14 cellular contexts compared by ENCODE assay signal in genomic region chr11:72836111-72836510, GRCh38. TPM values are rescaled to one million over a fixed set of nuclear protein-coding genes. Genes with fewer than 3 reads are reported as not detected.
DNase-seq lines count a peak whose midpoint lies in the region; ATAC-seq and TF ChIP-seq lines count a peak whose summit lies in the region.
"Had no signal": no experiment of that assay in that cellular context is flagged by ENCODE, and none has a peak within 500 bp of the region (broad histone marks: within the 10 kb centered on the region; RNA-seq: fewer than 3 reads in every experiment).

No MANE protein-coding gene starts in this region.

- H3K4me3 Mint-ChIP-seq in CD4-positive, alpha-beta T cell: no peak overlapping the region
- H3K4me3 Mint-ChIP-seq in activated CD8-positive, alpha-beta T cell treated with anti-CD3 and anti-CD28 coated beads, Interleukin-2, amount 10 ng/mL, durations not matched to agents 7 days and 5 days: no peak overlapping the region
- H3K4me3 Mint-ChIP-seq: CD4-positive, CD25-positive, alpha-beta regulatory T cell; T-cell had no signal

- no peaks in the 10 kb centered on the region for H3K27me3 Mint-ChIP-seq in CD4-positive, alpha-beta T cell
- no peaks in the 10 kb centered on the region for H3K27me3 Mint-ChIP-seq in activated CD8-positive, alpha-beta T cell treated with anti-CD3 and anti-CD28 coated beads, Interleukin-2, amount 10 ng/mL, durations not matched to agents 7 days and 5 days (ENCODE audit: low read depth)
- H3K27me3 Mint-ChIP-seq: CD4-positive, CD25-positive, alpha-beta regulatory T cell; T-cell had no signal

- peak overlapping the region; percentile 70 for H3K27ac Mint-ChIP-seq in CD4-positive, alpha-beta T cell
- H3K27ac Mint-ChIP-seq in activated CD8-positive, alpha-beta T cell treated with anti-CD3 and anti-CD28 coated beads, Interleukin-2, amount 10 ng/mL, durations not matched to agents 7 days and 5 days: peak overlapping the region; percentile 23

- no peaks in the 10 kb centered on the region for H3K27me3 ChIP-seq in CD4-positive, alpha-beta T cell (ENCODE audit: control insufficient read depth, insufficient read depth, low read length)
- H3K27me3 ChIP-seq: brain microvascular endothelial cell had no signal

- ATAC-seq in CD4-positive, alpha-beta T cell (ENCODE audit: poor library complexity): no peak
- no peak for ATAC-seq in activated CD8-positive, alpha-beta T cell treated with anti-CD3 and anti-CD28 coated beads, Interleukin-2, amount 10 ng/mL, durations not matched to agents 7 days and 5 days
- ATAC-seq in left cardiac atrium (peak in 1 of 2 donors; percentile 35), sciatic nerve (no peak), GM18520 (IDR thresholded peaks at IDR 0.05; ENCODE audit: unreplicated experiment) (no peak)
- ATAC-seq: T-cell had no signal

- H3K36me3 Mint-ChIP-seq in CD4-positive, alpha-beta T cell (ENCODE audit: low read depth): peaks cover 49% of the 10 kb centered on the region
- H3K36me3 Mint-ChIP-seq in activated CD8-positive, alpha-beta T cell treated with anti-CD3 and anti-CD28 coated beads, Interleukin-2, amount 10 ng/mL, durations not matched to agents 7 days and 5 days (ENCODE audit: low read depth): peaks cover 41% of the 10 kb centered on the region

- no peak for TF ChIP-seq CTCF in CD4-positive, alpha-beta T cell (IDR thresholded peaks at IDR 0.05)

- POLR2A ChIA-PET in CD4-positive, alpha-beta T cell (lab: Charles Lee): interaction anchor here (1.4 kb wide), 1 partner anchor 307 kb away, joined by 3 read pairs; no protein-coding TSS in a partner anchor
- POLR2A ChIA-PET in activated CD8-positive, alpha-beta T cell treated with anti-CD3 and anti-CD28 coated beads, Interleukin-2, amount 10 ng/mL, durations not matched to agents 7 days and 5 days (lab: Charles Lee): no interaction called here

- peaks cover 15% of the 10 kb centered on the region for H3K4me1 Mint-ChIP-seq in CD4-positive, alpha-beta T cell (ENCODE audit: low read depth)
- peaks cover 35% of the 10 kb centered on the region for H3K4me1 Mint-ChIP-seq in activated CD8-positive, alpha-beta T cell treated with anti-CD3 and anti-CD28 coated beads, Interleukin-2, amount 10 ng/mL, durations not matched to agents 7 days and 5 days (ENCODE audit: low read depth)

- H3K9me3 Mint-ChIP-seq in CD4-positive, alpha-beta T cell: no peaks in the 10 kb centered on the region
- no peaks in the 10 kb centered on the region for H3K9me3 Mint-ChIP-seq in activated CD8-positive, alpha-beta T cell treated with anti-CD3 and anti-CD28 coated beads, Interleukin-2, amount 10 ng/mL, durations not matched to agents 7 days and 5 days (ENCODE audit: insufficient read depth)
- H3K9me3 Mint-ChIP-seq: T-cell had no signal

- H3K9me3 ChIP-seq in CD4-positive, alpha-beta T cell (ENCODE audit: control insufficient read depth, low read length): no peaks in the 10 kb centered on the region
- H3K9me3 ChIP-seq: HAP-1 had no signal

- CTCF ChIA-PET in CD4-positive, alpha-beta T cell (lab: Charles Lee): no interaction called here
- CTCF ChIA-PET in activated CD8-positive, alpha-beta T cell treated with anti-CD3 and anti-CD28 coated beads, Interleukin-2, amount 10 ng/mL, durations not matched to agents 7 days and 5 days (lab: Charles Lee): interaction anchor here (1.0 to 1.8 kb wide), 2 partner anchors 306 to 342 kb away, joined by 3 to 7 read pairs; partner anchors contain the start of gene FCHSD2

- intact Hi-C loops in CD4-positive, alpha-beta T cell (cut with DNase I, micrococcal nuclease): no loop called here
- intact Hi-C loops in left cardiac atrium (cut with DNase I) (loop anchor here (10.0 kb wide), 1 partner anchor 309 kb away; the partner anchor contains the start of gene FCHSD2 (in 2 of the 2)), sciatic nerve (cut with DNase I) (loop anchor here (10.0 kb wide), 1 partner anchor 409 kb away; no protein-coding TSS in a partner anchor)

- H3K27ac ChIP-seq in CD4-positive, alpha-beta T cell (ENCODE audit: low read depth, low read length): no peak overlapping the region
- H3K27ac ChIP-seq: brain microvascular endothelial cell had no signal

- DNase-seq in CD4-positive, alpha-beta T cell: no peak
- DNase-seq in activated CD8-positive, alpha-beta T cell treated with anti-CD3 and anti-CD28 coated beads, Interleukin-2, amount 10 ng/mL, durations not matched to agents 7 days and 5 days: no peak
- DNase-seq in left cardiac atrium: peak; percentile 87
- peak; percentile 66 for DNase-seq in sciatic nerve (ENCODE audit: low spot score)
- no peak for DNase-seq in occipital lobe (lab: John Stamatoyannopoulos, UW)
- no peak for DNase-seq in NCI-H526 treated with DMSO at 0.1 percent for 48 hours (lab: John Stamatoyannopoulos, UW)
- no peak for DNase-seq in NCI-H1105 (lab: John Stamatoyannopoulos, UW)
- DNase-seq: brain microvascular endothelial cell; CD4-positive, CD25-positive, alpha-beta regulatory T cell; foreskin melanocyte; NCI-H526; T-cell had no signal

RNA-seq across cellular contexts. Expression of gene ATG16L2, which starts 21.9 kb away (rescaled TPM):
- 10 to 100 TPM; 58.3 to 61.6 TPM for total RNA-seq in CD4-positive, alpha-beta T cell
- total RNA-seq in activated CD8-positive, alpha-beta T cell treated with anti-CD3 and anti-CD28 coated beads, Interleukin-2, amount 10 ng/mL, durations not matched to agents 7 days and 5 days: 100 to 1,000 TPM; 104 to 105 TPM
- total RNA-seq in left cardiac atrium (10 to 100 TPM; 11.9 to 16.3 TPM), sciatic nerve (79.7 TPM), occipital lobe (4.2 TPM)

RNA-seq across cellular contexts. Expression of gene STARD10, which starts 42.3 kb away (rescaled TPM):
- 10 to 100 TPM; 10.5 to 12.9 TPM for total RNA-seq in CD4-positive, alpha-beta T cell
- total RNA-seq in activated CD8-positive, alpha-beta T cell treated with anti-CD3 and anti-CD28 coated beads, Interleukin-2, amount 10 ng/mL, durations not matched to agents 7 days and 5 days: 1 to 10 TPM; 4.0 to 4.5 TPM
- 10 to 100 TPM; 87.4 to 93.9 TPM for total RNA-seq in left cardiac atrium
- total RNA-seq in sciatic nerve: 27.2 TPM
- 20.4 TPM for total RNA-seq in occipital lobe

Comparison
In these comparisons a context has a peak if more than half of its experiments do, and no peak if none do; other contexts are left out.
1. DNase-seq: peak in left cardiac atrium (single experiment) and sciatic nerve (single experiment); none in CD4-positive, alpha-beta T cell (0 of 10), activated CD8-positive, alpha-beta T cell treated with anti-CD3 and anti-CD28 coated beads, Interleukin-2, amount 10 ng/mL, durations not matched to agents 7 days and 5 days (single experiment), occipital lobe (single experiment), NCI-H526 treated with DMSO at 0.1 percent for 48 hours (single experiment) and NCI-H1105 (single experiment).
2. intact Hi-C loops: an anchor here in left cardiac atrium (10.0 kb wide) and sciatic nerve (10.0 kb wide); none called in CD4-positive, alpha-beta T cell.